ENCODE assay signal across 31 cellular contexts in the genomic region with DNA sequence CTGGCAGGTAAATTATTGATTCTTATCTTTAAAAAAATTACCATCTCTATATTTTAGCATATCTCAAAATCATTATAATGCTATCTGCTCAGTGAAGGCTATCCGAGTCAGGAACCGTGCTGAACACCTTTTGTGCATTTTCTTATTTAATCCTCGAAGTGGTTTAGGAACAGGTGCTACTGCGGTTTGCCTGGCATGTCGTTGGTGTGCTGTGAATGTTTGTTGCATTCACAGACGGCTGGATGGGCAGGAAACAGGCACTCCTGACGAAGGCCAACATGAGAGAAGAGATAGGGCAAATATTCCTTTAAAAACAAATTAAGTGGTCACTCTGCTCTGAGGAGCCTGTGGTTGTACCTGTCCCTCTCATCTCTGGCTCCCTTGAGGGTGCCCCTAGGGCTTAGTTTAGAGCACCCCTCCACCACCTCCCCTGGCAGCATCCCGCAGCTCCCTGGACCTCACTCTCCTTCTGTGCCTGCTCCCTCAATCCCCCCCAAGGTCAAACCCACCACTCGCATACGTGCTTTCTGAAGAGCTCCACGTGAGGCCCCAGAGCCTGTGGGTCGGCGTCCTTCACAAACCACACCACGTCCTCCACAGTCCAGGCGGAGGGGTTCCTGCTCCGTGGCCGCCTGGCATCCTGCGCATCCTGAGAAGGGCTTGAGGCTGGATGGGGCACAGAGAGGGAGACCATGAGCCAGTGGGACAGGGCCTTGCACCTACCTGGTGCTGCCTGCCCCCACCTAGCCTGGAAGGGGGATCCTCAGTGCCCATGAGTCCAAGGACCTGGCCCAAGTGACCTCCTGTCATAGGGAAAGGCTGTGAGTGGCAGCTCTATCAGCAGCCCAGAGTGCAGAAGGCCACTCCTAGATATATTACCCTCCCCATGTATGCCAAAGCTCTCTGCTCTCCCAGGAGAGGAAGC.
DNase-seq lines count a peak whose midpoint lies in the region; ATAC-seq and TF ChIP-seq lines count a peak whose summit lies in the region.
"Had no signal": no experiment of that assay in that cellular context is flagged by ENCODE, and none has a peak within 500 bp of the region (broad histone marks: within the 10 kb centered on the region; RNA-seq: fewer than 3 reads in every experiment).

No MANE protein-coding gene starts in this region.

- no peak for TF ChIP-seq CTCF in CD8-positive, alpha-beta T cell (IDR thresholded peaks at IDR 0.05)
- TF ChIP-seq CTCF in Panc1 (IDR thresholded peaks at IDR 0.05) (no peak), dorsolateral prefrontal cortex (IDR thresholded peaks at IDR 0.05 in 54 of 56, conservative IDR thresholded peaks at IDR 0.05 in 2 of 56; ENCODE audit: low read depth in 1 of 56, partially characterized antibody in 56 of 56) (no peak)

- H3K27ac ChIP-seq in CD8-positive, alpha-beta T cell (ENCODE audit: low read depth, low read length), result no peak overlapping the region
- no peak overlapping the region for H3K27ac ChIP-seq in Panc1 (ENCODE audit: low read length)
- H3K27ac ChIP-seq in dorsolateral prefrontal cortex, result no peak overlapping the region
- H3K27ac ChIP-seq: adrenal gland, brain microvascular endothelial cell, esophagus muscularis mucosa, pancreas, right atrium auricular region, thoracic aorta, vagina had no signal

- no peaks in the 10 kb centered on the region for H3K9me3 ChIP-seq in CD8-positive, alpha-beta T cell (ENCODE audit: low read length)
- H3K9me3 ChIP-seq in Panc1 (ENCODE audit: control insufficient read depth, insufficient read depth, low read depth, low read length), result no peaks in the 10 kb centered on the region
- H3K9me3 ChIP-seq: adrenal gland, esophagus muscularis mucosa, pancreas, right atrium auricular region, thoracic aorta, vagina had no signal

- H3K36me3 Mint-ChIP-seq in CD8-positive, alpha-beta T cell, result peaks cover 64% of the 10 kb centered on the region
- H3K36me3 Mint-ChIP-seq: natural killer cell treated with Interleukin-12 subunit alpha and Interleukin-12 subunit beta and Interleukin-15 and Interleukin-18, amount 100 ng/mL, for 72 hours had no signal

- no peaks in the 10 kb centered on the region for H3K27me3 Mint-ChIP-seq in CD8-positive, alpha-beta T cell (ENCODE audit: low read depth)
- H3K27me3 Mint-ChIP-seq: activated CD4-positive, alpha-beta memory T cell treated with anti-CD3 and anti-CD28 coated beads, Interleukin-2, amount 10 ng/mL, durations not matched to agents 7 days and 5 days; natural killer cell treated with Interleukin-12 subunit alpha and Interleukin-12 subunit beta and Interleukin-15 and Interleukin-18, amount 100 ng/mL, for 72 hours; stimulated activated naive B cell treated with anti-CD40 and anti-IgM and Interleukin-4, amounts not matched to agents 10 μg/mL and 1 μg/mL and 100 μg/mL, for 72 hours had no signal

- POLR2A ChIA-PET in CD8-positive, alpha-beta T cell (lab: Charles Lee), result interaction anchor here (0.6 kb wide), 1 partner anchor 86 kb away, joined by 3 read pairs; no protein-coding TSS in a partner anchor
- POLR2A ChIA-PET in Panc1 (lab: Charles Lee), result interaction anchor here (0.6 kb wide), 1 partner anchor 34 kb away, joined by 5 read pairs; no protein-coding TSS in a partner anchor

- no peak overlapping the region for H3K4me3 Mint-ChIP-seq in CD8-positive, alpha-beta T cell
- H3K4me3 Mint-ChIP-seq: activated CD4-positive, alpha-beta memory T cell treated with anti-CD3 and anti-CD28 coated beads, Interleukin-2, amount 10 ng/mL, durations not matched to agents 7 days and 5 days; HFFc6; natural killer cell treated with Interleukin-12 subunit alpha and Interleukin-12 subunit beta and Interleukin-15 and Interleukin-18, amount 100 ng/mL, for 72 hours; stimulated activated naive B cell treated with anti-CD40 and anti-IgM and Interleukin-4, amounts not matched to agents 10 μg/mL and 1 μg/mL and 100 μg/mL, for 72 hours had no signal

- no peak overlapping the region for H3K4me3 ChIP-seq in CD8-positive, alpha-beta T cell (ENCODE audit: low read depth, low read length)
- no peak overlapping the region for H3K4me3 ChIP-seq in Panc1 (ENCODE audit: low read depth in 2 of 2, low read length in 2 of 2)
- no peak overlapping the region for H3K4me3 ChIP-seq in dorsolateral prefrontal cortex
- H3K4me3 ChIP-seq: adrenal gland, esophagus muscularis mucosa, pancreas, right atrium auricular region, thoracic aorta, vagina had no signal

- H3K27me3 ChIP-seq in CD8-positive, alpha-beta T cell (ENCODE audit: insufficient read depth, low read length), result no peaks in the 10 kb centered on the region
- H3K27me3 ChIP-seq in Panc1 (ENCODE audit: control insufficient read depth, insufficient read depth, low read length) (peaks cover 8% of the 10 kb centered on the region; the same call in 1 of the 2 replicates), dorsolateral prefrontal cortex (no peaks in the 10 kb centered on the region)
- H3K27me3 ChIP-seq: adrenal gland, brain microvascular endothelial cell, esophagus muscularis mucosa, pancreas, right atrium auricular region, vagina had no signal

- intact Hi-C loops in CD8-positive, alpha-beta T cell (cut with DNase I, micrococcal nuclease), result no loop called here
- intact Hi-C loops in Panc1 (cut with micrococcal nuclease; ENCODE audit: unreplicated experiment), result no loop called here
- intact Hi-C loops in left colon (cut with DNase I, micrococcal nuclease), result loop anchor here in 1 of 2 donors (10.0 kb wide), 1 partner anchor 393 kb away; no protein-coding TSS in a partner anchor
- intact Hi-C loops in dorsolateral prefrontal cortex (cut with DNase I), result loop anchor here in 1 of 2 donors (10.0 kb wide), 1 partner anchor 137 kb away; no protein-coding TSS in a partner anchor

- no peak for ATAC-seq in CD8-positive, alpha-beta T cell
- ATAC-seq in Panc1, result peak; percentile 42; the same call in 1 of the 2 replicates
- ATAC-seq in left colon, result peak; percentile 68
- ATAC-seq: left ventricle myocardium superior; natural killer cell treated with Interleukin-12 subunit alpha and Interleukin-12 subunit beta and Interleukin-15 and Interleukin-18, amount 100 ng/mL, for 72 hours; pancreas; stimulated activated naive B cell treated with anti-CD40 and anti-IgM and Interleukin-4, amounts not matched to agents 10 μg/mL and 1 μg/mL and 100 μg/mL, for 72 hours had no signal

- BruUV-seq in Panc1 (replicated peaks; lab: Mats Ljungman, UMichigan), result no TSS peak

- peaks cover 18% of the 10 kb centered on the region for H3K36me3 ChIP-seq in CD8-positive, alpha-beta T cell (ENCODE audit: insufficient read depth, low read length)
- H3K36me3 ChIP-seq in Panc1 (ENCODE audit: control insufficient read depth, insufficient read depth, low read length), result no peaks in the 10 kb centered on the region
- H3K36me3 ChIP-seq: adrenal gland, brain microvascular endothelial cell, esophagus muscularis mucosa, pancreas, right atrium auricular region, thoracic aorta, vagina had no signal

- H3K9me3 Mint-ChIP-seq in CD8-positive, alpha-beta T cell, result no peaks in the 10 kb centered on the region
- H3K9me3 Mint-ChIP-seq: activated CD4-positive, alpha-beta memory T cell treated with anti-CD3 and anti-CD28 coated beads, Interleukin-2, amount 10 ng/mL, durations not matched to agents 7 days and 5 days; HFFc6; natural killer cell treated with Interleukin-12 subunit alpha and Interleukin-12 subunit beta and Interleukin-15 and Interleukin-18, amount 100 ng/mL, for 72 hours; stimulated activated naive B cell treated with anti-CD40 and anti-IgM and Interleukin-4, amounts not matched to agents 10 μg/mL and 1 μg/mL and 100 μg/mL, for 72 hours had no signal

- H3K4me1 ChIP-seq in CD8-positive, alpha-beta T cell (ENCODE audit: insufficient read depth, low read length), result peaks cover 32% of the 10 kb centered on the region
- no peaks in the 10 kb centered on the region; the same call in 1 of the 2 replicates for H3K4me1 ChIP-seq in Panc1 (ENCODE audit: control insufficient read depth, insufficient read depth, low read length)
- H3K4me1 ChIP-seq: adrenal gland, pancreas had no signal

- peak; percentile 2 for DNase-seq in NCI-H345 (lab: John Stamatoyannopoulos, UW)
- no peak for DNase-seq in NCI-H345 treated with DMSO at 0.1 percent for 48 hours (lab: John Stamatoyannopoulos, UW; ENCODE audit: unreplicated experiment)
- DNase-seq in CD8-positive, alpha-beta T cell, result no peak
- DNase-seq in Panc1 (ENCODE audit: low read depth, low spot score), result no peak
- DNase-seq in left colon, result no peak
- DNase-seq in dorsolateral prefrontal cortex, result no peak
- no peak for DNase-seq in iPS-NIHi7 (ENCODE audit: extremely low spot score)
- no peak for DNase-seq in epidermal melanocyte (ENCODE audit: insufficient read length, low spot score)
- DNase-seq: activated CD4-positive, alpha-beta memory T cell treated with anti-CD3 and anti-CD28 coated beads, Interleukin-2, amount 10 ng/mL, durations not matched to agents 7 days and 5 days; activated CD4-positive, CD25-positive, alpha-beta regulatory T cell; activated effector memory CD4-positive, alpha-beta T cell treated with anti-CD3 and anti-CD28 coated beads, Interleukin-2, amount 50 U/mL, for 16 hours; activated T-cell treated with anti-CD3 and anti-CD28 coated beads for 4 hours; adrenal gland; brain microvascular endothelial cell; C1 segment of cervical spinal cord; effector CD8-positive, alpha-beta T cell; foreskin melanocyte; HFFc6; hippocampal formation; left ventricle myocardium superior; NCI-H1092 treated with DMSO at 0.1 percent for 48 hours; NCI-H187 treated with DMSO at 0.1 percent for 48 hours; NCI-H69; pancreas; stimulated activated CD4-positive, alpha-beta T cell treated with anti-CD3 and anti-CD28 coated beads, Interleukin-4, amount 100 ng/mL, for 1 hour; stimulated activated naive B cell treated with anti-CD40 and anti-IgM and Interleukin-4, amounts not matched to agents 10 μg/mL and 1 μg/mL and 100 μg/mL, for 72 hours had no signal

- in situ Hi-C loops in Panc1 (cut with HindIII; ENCODE audit: low pct_unique_long_range_greater_than_20kb, low sequenced_read_pairs), result no loop called here

- peaks cover 54% of the 10 kb centered on the region for H3K4me1 Mint-ChIP-seq in CD8-positive, alpha-beta T cell (ENCODE audit: low read depth)

- CTCF ChIA-PET in CD8-positive, alpha-beta T cell (lab: Charles Lee), result interaction anchor here (1.4 to 7.5 kb wide), 2 partner anchors 22 to 140 kb away, joined by 3 to 64 read pairs; no protein-coding TSS in a partner anchor
- CTCF ChIA-PET in Panc1 (lab: Charles Lee), result interaction anchor here (0.5 kb wide), 1 partner anchor 1331 kb away, joined by 5 read pairs; no protein-coding TSS in a partner anchor

- H3K27ac Mint-ChIP-seq in CD8-positive, alpha-beta T cell, result peak overlapping the region; percentile 88
- H3K27ac Mint-ChIP-seq: activated CD4-positive, alpha-beta memory T cell treated with anti-CD3 and anti-CD28 coated beads, Interleukin-2, amount 10 ng/mL, durations not matched to agents 7 days and 5 days; HFFc6; natural killer cell treated with Interleukin-12 subunit alpha and Interleukin-12 subunit beta and Interleukin-15 and Interleukin-18, amount 100 ng/mL, for 72 hours; stimulated activated naive B cell treated with anti-CD40 and anti-IgM and Interleukin-4, amounts not matched to agents 10 μg/mL and 1 μg/mL and 100 μg/mL, for 72 hours had no signal
